In genomic region chr20:62916703-62917476, GRCh38 we compare ENCODE assay signal across 1 cellular context.
A peak's percentile ranks its signal among the peaks of the same experiment; 100 is the strongest.
TF ChIP-seq lines count a peak whose summit lies in the region.

No MANE protein-coding gene starts in this region.

TF ChIP-seq in HepG2, 621 proteins besides CTCF, POLR2A, EP300 and RAD21 (continued from another document and continues in another):
- TF ChIP-seq BCLAF1 (IDR thresholded peaks at IDR 0.05), result no peak
- TF ChIP-seq ZNF180 (CRISPR knock-in tag; IDR thresholded peaks at IDR 0.05; ENCODE audit: borderline replicate concordance, low read depth), result no peak
- peak; percentile 96 for TF ChIP-seq FOXA3 (CRISPR knock-in tag; IDR thresholded peaks at IDR 0.05)
- TF ChIP-seq ZNF792 (CRISPR knock-in tag; IDR thresholded peaks at IDR 0.05), result peak; percentile 92
- no peak for TF ChIP-seq ZNF251 (CRISPR knock-in tag; IDR thresholded peaks at IDR 0.05)
- peak; percentile 99 for TF ChIP-seq ELF3 (CRISPR knock-in tag; IDR thresholded peaks at IDR 0.05)
- peak; percentile 88; the same call in 1 of the 2 replicates for TF ChIP-seq STAT6 (CRISPR knock-in tag; IDR thresholded peaks at IDR 0.05; ENCODE audit: borderline replicate concordance)
- TF ChIP-seq POLR2AphosphoS2 (IDR thresholded peaks at IDR 0.05; ENCODE audit: low read depth, low read length), result no peak
- TF ChIP-seq MLX (CRISPR knock-in tag; IDR thresholded peaks at IDR 0.05), result peak; percentile 99
- peak; percentile 100 for TF ChIP-seq HDAC2 (CRISPR knock-in tag; IDR thresholded peaks at IDR 0.05)
- TF ChIP-seq POGZ (CRISPR knock-in tag; IDR thresholded peaks at IDR 0.05), result peak; percentile 96
- TF ChIP-seq PCBP2 (optimal IDR thresholded peaks at IDR 0.05; ENCODE audit: low read depth, low read length, poor library complexity, severe bottlenecking), result no peak
- no peak for TF ChIP-seq ELK4 (CRISPR knock-in tag; IDR thresholded peaks at IDR 0.05; ENCODE audit: borderline replicate concordance)
- TF ChIP-seq ZC3H4 (CRISPR knock-in tag; IDR thresholded peaks at IDR 0.05; ENCODE audit: borderline replicate concordance), result no peak; the same call in 1 of the 2 replicates
- peak; percentile 95; the same call in 1 of the 2 replicates for TF ChIP-seq ZNF746 (CRISPR knock-in tag; IDR thresholded peaks at IDR 0.05)
- TF ChIP-seq ZNF574 (CRISPR knock-in tag; IDR thresholded peaks at IDR 0.05), result peak; percentile 96
- no peak; the same call in 1 of the 2 replicates for TF ChIP-seq IRF1 (CRISPR knock-in tag; IDR thresholded peaks at IDR 0.05; ENCODE audit: low read depth)
- TF ChIP-seq HOXD1 (CRISPR knock-in tag; IDR thresholded peaks at IDR 0.05), result peak; percentile 94
- peak; percentile 92 for TF ChIP-seq ZNF501 (CRISPR knock-in tag; IDR thresholded peaks at IDR 0.05)
- TF ChIP-seq ZNF446 (CRISPR knock-in tag; IDR thresholded peaks at IDR 0.05), result 0 out of 2 replicates have a peak, but pooled peaks have one; percentile 39
- peak; percentile 95 for TF ChIP-seq ZNF264 (CRISPR knock-in tag; IDR thresholded peaks at IDR 0.05)
- peak; percentile 34 for TF ChIP-seq RFX3 (CRISPR knock-in tag; IDR thresholded peaks at IDR 0.05)
- no peak for TF ChIP-seq ZBTB49 (CRISPR knock-in tag; IDR thresholded peaks at IDR 0.05; ENCODE audit: borderline replicate concordance)
- peak; percentile 82 to 92 for TF ChIP-seq HMGXB4 (CRISPR knock-in tag; IDR thresholded peaks at IDR 0.05; ENCODE audit: borderline replicate concordance in 1 of 2, low read depth in 1 of 2)
- peak; percentile 88; the same call in 1 of the 2 replicates for TF ChIP-seq KDM3A (CRISPR knock-in tag; IDR thresholded peaks at IDR 0.05; ENCODE audit: low read depth)
- peak; percentile 93; the same call in 1 of the 2 replicates for TF ChIP-seq KDM4B (CRISPR knock-in tag; IDR thresholded peaks at IDR 0.05)
- peak; percentile 58; the same call in 1 of the 2 replicates for TF ChIP-seq BHLHE40 (IDR thresholded peaks at IDR 0.05; ENCODE audit: low read length)
- peak; percentile 96 for TF ChIP-seq ATF2 (CRISPR knock-in tag; IDR thresholded peaks at IDR 0.05)
- peak; percentile 99 for TF ChIP-seq ZNF460 (CRISPR knock-in tag; IDR thresholded peaks at IDR 0.05; ENCODE audit: borderline replicate concordance)
- TF ChIP-seq ZNF775 (CRISPR knock-in tag; IDR thresholded peaks at IDR 0.05; ENCODE audit: borderline replicate concordance), result peak; percentile 97
- 0 out of 2 replicates have a peak, but pooled peaks have one; percentile 83 for TF ChIP-seq SALL2 (CRISPR knock-in tag; IDR thresholded peaks at IDR 0.05)
- TF ChIP-seq TGIF2 (CRISPR knock-in tag; IDR thresholded peaks at IDR 0.05), result peak; percentile 97
- TF ChIP-seq ZMYM4 (CRISPR knock-in tag; IDR thresholded peaks at IDR 0.05), result peak; percentile 92
- peak; percentile 69 for TF ChIP-seq IKZF4 (CRISPR knock-in tag; IDR thresholded peaks at IDR 0.05; ENCODE audit: borderline replicate concordance, low read depth, not compliant biosample characterization)
- TF ChIP-seq FOSL1 (CRISPR knock-in tag; IDR thresholded peaks at IDR 0.05; ENCODE audit: borderline replicate concordance), result no peak
- 0 out of 2 replicates have a peak, but pooled peaks have one; percentile 36 for TF ChIP-seq NFYC (CRISPR knock-in tag; IDR thresholded peaks at IDR 0.05)
- TF ChIP-seq NBN (conservative IDR thresholded peaks at IDR 0.05), result no peak
- no peak for TF ChIP-seq CBX2 (IDR thresholded peaks at IDR 0.05; ENCODE audit: low read depth, low read length)
- peak; percentile 34; the same call in 1 of the 2 replicates for TF ChIP-seq CBX2 (CRISPR knock-in tag; IDR thresholded peaks at IDR 0.05; ENCODE audit: low read depth)
- peak; percentile 89 for TF ChIP-seq MEIS2 (CRISPR knock-in tag; IDR thresholded peaks at IDR 0.05)
- TF ChIP-seq TBL1XR1 (IDR thresholded peaks at IDR 0.05; ENCODE audit: borderline replicate concordance, low read length, partially characterized antibody), result peak; percentile 28
- peak; percentile 21 for TF ChIP-seq HNRNPH1 (optimal IDR thresholded peaks at IDR 0.05; ENCODE audit: low read depth, low read length)
- TF ChIP-seq ZNF292 (CRISPR knock-in tag; IDR thresholded peaks at IDR 0.05; ENCODE audit: borderline replicate concordance, low read depth), result peak; percentile 86; the same call in 1 of the 2 replicates
- TF ChIP-seq ZNF468 (CRISPR knock-in tag; IDR thresholded peaks at IDR 0.05), result no peak
- no peak for TF ChIP-seq MAF1 (CRISPR knock-in tag; IDR thresholded peaks at IDR 0.05; ENCODE audit: borderline replicate concordance)
- TF ChIP-seq RFXAP (CRISPR knock-in tag; IDR thresholded peaks at IDR 0.05; ENCODE audit: borderline replicate concordance), result peak; percentile 93; the same call in 1 of the 2 replicates
- TF ChIP-seq SNAPC5 (CRISPR knock-in tag; IDR thresholded peaks at IDR 0.05; ENCODE audit: borderline replicate concordance), result peak; percentile 50; the same call in 1 of the 2 replicates
- peak; percentile 98 for TF ChIP-seq MIXL1 (CRISPR knock-in tag; IDR thresholded peaks at IDR 0.05)
- peak; percentile 91 for TF ChIP-seq PRPF4 (IDR thresholded peaks at IDR 0.05; ENCODE audit: low read depth, low read length, poor library complexity, severe bottlenecking)
